8 cellular contexts compared by ENCODE assay signal in the genomic region with DNA sequence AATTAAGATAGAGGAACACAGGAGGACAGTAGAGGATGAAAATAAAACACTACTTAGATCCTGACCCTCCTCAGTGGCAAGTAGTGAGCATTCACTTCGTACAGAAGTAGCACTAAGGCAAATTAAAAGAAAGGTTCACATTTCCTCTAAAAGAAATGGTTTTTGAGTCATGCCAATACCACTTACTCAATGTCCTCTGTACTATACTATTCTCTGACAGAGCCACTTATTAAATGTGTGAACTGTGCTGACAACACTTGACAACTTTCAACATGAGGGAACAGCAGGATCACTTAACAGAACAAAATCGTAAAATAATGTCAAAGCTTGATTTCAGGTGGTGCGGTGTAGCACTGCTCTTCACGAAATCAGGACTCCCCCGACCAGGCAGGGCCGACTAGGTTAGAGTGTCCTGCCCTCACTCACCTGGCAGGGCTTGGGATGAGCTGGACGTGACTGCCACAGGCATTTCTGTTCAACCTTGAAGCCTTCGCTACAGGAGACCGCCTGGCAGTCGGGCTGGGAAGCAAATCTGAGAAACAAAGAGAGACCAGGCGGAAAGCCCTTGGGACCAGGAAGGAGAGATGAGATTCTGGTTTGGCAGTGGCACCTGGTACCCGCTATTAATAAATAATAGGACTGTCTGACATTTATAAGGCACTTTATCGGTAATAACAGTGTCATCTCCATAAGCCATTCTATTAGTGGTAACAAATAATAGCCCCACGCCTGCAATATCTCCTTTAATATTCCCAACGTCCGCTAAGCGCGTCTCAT. TPM values are rescaled to one million over a fixed set of nuclear protein-coding genes. Genes with fewer than 3 reads are reported as not detected.
DNase-seq lines count a peak whose midpoint lies in the region; ATAC-seq and TF ChIP-seq lines count a peak whose summit lies in the region.

No MANE protein-coding gene starts in this region.

- peak overlapping the region; percentile 92 for H3K4me2 ChIP-seq in PC-3 (ENCODE audit: low read length)

- H3K36me3 Mint-ChIP-seq in glutamatergic neuron (ENCODE audit: unreplicated experiment): no peaks in the 10 kb centered on the region

- peak overlapping the region; percentile 75 for H3K4me3 Mint-ChIP-seq in glutamatergic neuron (ENCODE audit: unreplicated experiment)

- TF ChIP-seq CTCF in PC-3 (conservative IDR thresholded peaks at IDR 0.05; ENCODE audit: low read depth, low read length) (no peak), glutamatergic neuron (IDR thresholded peaks at IDR 0.05; ENCODE audit: partially characterized antibody, unreplicated experiment) (no peak)

- H3K4me1 ChIP-seq in PC-3 (ENCODE audit: insufficient read depth, low read length) (peaks cover 12% of the 10 kb centered on the region; the same call in 1 of the 2 replicates), skeletal muscle tissue (ENCODE audit: control insufficient read depth in 3 of 3, insufficient read depth in 3 of 3, low read length in 3 of 3) (peaks cover 7 to 13% (median 9%) of the 10 kb centered on the region in 3 donors)

- H3K4me1 Mint-ChIP-seq in glutamatergic neuron (ENCODE audit: low read depth, unreplicated experiment): no peaks in the 10 kb centered on the region

- no TSS peak for BruUV-seq in PC-3 (replicated peaks; lab: Mats Ljungman, UMichigan)

- peak overlapping the region; percentile 94 for H2AFZ ChIP-seq in PC-3 (ENCODE audit: low read length)

- H3K79me2 ChIP-seq in PC-3 (ENCODE audit: low read length): no peaks in the 10 kb centered on the region

- H3K36me3 ChIP-seq in PC-3 (ENCODE audit: low read depth, low read length) (no peaks in the 10 kb centered on the region), skeletal muscle tissue (ENCODE audit: control insufficient read depth in 3 of 3, insufficient read depth in 3 of 3, low read length in 3 of 3) (no peaks in the 10 kb centered on the region)

- H3K4me3 ChIP-seq in PC-3 (ENCODE audit: low read length): peak overlapping the region; percentile 78
- H3K4me3 ChIP-seq in skeletal muscle tissue (ENCODE audit: low read length in 3 of 3): peak overlapping the region in 2 of 3 donors; percentile 60 to 63

- no peaks in the 10 kb centered on the region for H4K20me1 ChIP-seq in PC-3 (ENCODE audit: low read length)

- H3K27ac Mint-ChIP-seq in glutamatergic neuron (ENCODE audit: unreplicated experiment): no peak overlapping the region

- peaks cover 16% of the 10 kb centered on the region for H3K27me3 Mint-ChIP-seq in glutamatergic neuron (ENCODE audit: unreplicated experiment)

- H3F3A ChIP-seq in PC-3 (ENCODE audit: low read length, unreplicated experiment): no peaks in the 10 kb centered on the region

- no peaks in the 10 kb centered on the region for H3K9me2 ChIP-seq in PC-3 (replicated peaks; ENCODE audit: low read length)

- no peak overlapping the region for H3K27ac ChIP-seq in PC-3 (ENCODE audit: low read length)
- H3K27ac ChIP-seq in skeletal muscle tissue (ENCODE audit: low read depth, low read length): no peak overlapping the region

- ATAC-seq in PC-3 (no peak), sciatic nerve (no peak), GM21381 (IDR thresholded peaks at IDR 0.05; ENCODE audit: unreplicated experiment) (no peak), HG03457 (IDR thresholded peaks at IDR 0.05; ENCODE audit: unreplicated experiment) (no peak)

- intact Hi-C loops in PC-3 (cut with micrococcal nuclease): loop anchor here (10.0 kb wide), 1 partner anchor 133 kb away; no protein-coding TSS in a partner anchor
- intact Hi-C loops in sciatic nerve (cut with DNase I): no loop called here

- DNase-seq in NCI-H1417 (lab: John Stamatoyannopoulos, UW) (peak; percentile 52 to 70 (median 66)), NCI-H1417 treated with DMSO at 0.1 percent for 48 hours (lab: John Stamatoyannopoulos, UW) (no peak), PC-3 (no peak), glutamatergic neuron (peak; percentile 24), sciatic nerve (ENCODE audit: low spot score) (no peak)

- CTCF ChIA-PET in PC-3 (lab: Charles Lee): no interaction called here

- H3K9ac ChIP-seq in PC-3 (ENCODE audit: low read length): 0 out of 2 replicates have a peak overlapping the region, but pooled peaks have one; percentile 38
- H3K9ac ChIP-seq in skeletal muscle tissue (ENCODE audit: low read depth in 1 of 3, low read length in 3 of 3): no peak overlapping the region

- H3K9me3 ChIP-seq in PC-3 (ENCODE audit: low read length): no peaks in the 10 kb centered on the region
- H3K9me3 ChIP-seq in skeletal muscle tissue (ENCODE audit: control insufficient read depth in 3 of 3, low read length in 3 of 3): no peaks in the 10 kb centered on the region

- H3K27me3 ChIP-seq in PC-3 (ENCODE audit: low read length): no peaks in the 10 kb centered on the region
- H3K27me3 ChIP-seq in skeletal muscle tissue (ENCODE audit: control insufficient read depth in 3 of 3, insufficient read depth in 3 of 3, low read length in 3 of 3): peaks cover 23 to 33% (median 26%) of the 10 kb centered on the region in 3 donors

- H3K9me3 Mint-ChIP-seq in glutamatergic neuron (ENCODE audit: unreplicated experiment): peaks cover 4% of the 10 kb centered on the region

- POLR2A ChIA-PET in PC-3 (lab: Charles Lee; ENCODE audit: unreplicated experiment): no interaction called here

RNA-seq across cellular contexts. Expression of gene SLC27A2, which starts 0.6 kb away (rescaled TPM):
- total RNA-seq in PC-3 (2014; rRNA removed) (5.8 and 8.1 TPM in 2 replicates), glutamatergic neuron (ENCODE audit: unreplicated experiment) (not detected), skeletal muscle tissue (under 0.01 TPM), sciatic nerve (0.36 TPM)

Comparison
In these comparisons a context has a peak if more than half of its experiments do, and no peak if none do; other contexts are left out.
1. DNase-seq: peak in NCI-H1417 (3 of 3) and glutamatergic neuron (single experiment); none in NCI-H1417 treated with DMSO at 0.1 percent for 48 hours (single experiment), PC-3 (single experiment) and sciatic nerve (single experiment).